ENCODE assay signal across 18 cellular contexts in genomic region chr12:94265966-94266365, GRCh38.
DNase-seq lines count a peak whose midpoint lies in the region; ATAC-seq and TF ChIP-seq lines count a peak whose summit lies in the region.
"Had no signal": no experiment of that assay in that cellular context is flagged by ENCODE, and none has a peak within 500 bp of the region (broad histone marks: within the 10 kb centered on the region; RNA-seq: fewer than 3 reads in every experiment).

No MANE protein-coding gene starts in this region.

- DNase-seq in AG10803 (ENCODE audit: low read depth) (peak; percentile 79), EH (ENCODE audit: low read depth) (peak; percentile 93), gastrocnemius medialis (no peak), NCI-H82 (lab: John Stamatoyannopoulos, UW) (no peak), SJCRH30 (no peak), NCI-H187 treated with DMSO at 0.1 percent for 48 hours (lab: John Stamatoyannopoulos, UW) (no peak), COLO829 (ENCODE audit: low spot score) (no peak)
- DNase-seq: activated CD4-positive, alpha-beta T cell treated with anti-CD3 and anti-CD28 coated beads for 4 hours; activated effector memory CD4-positive, alpha-beta T cell treated with Interleukin-2 at 50 U/mL for 16 hours; anterior cingulate cortex; Karpas-422; NCI-H1092 treated with DMSO at 0.1 percent for 48 hours; NCI-H510A; pancreas; stimulated activated CD4-positive, alpha-beta T cell treated with anti-CD3 and anti-CD28 coated beads, Interleukin-2, amount 100 ng/mL, for 48 hours; stomach had no signal

- H3K36me3 Mint-ChIP-seq in dendritic cell treated with granulocyte-macrophage colony-stimulating factor and Interleukin-4, amounts not matched to agents 40 ng/mL and 50 ng/mL, for 4 days (ENCODE audit: low read depth), result no peaks in the 10 kb centered on the region

- H3K27me3 ChIP-seq in gastrocnemius medialis (no peaks in the 10 kb centered on the region), SJCRH30 (no peaks in the 10 kb centered on the region)
- H3K27me3 ChIP-seq: pancreas, stomach had no signal

- TF ChIP-seq POLR2A in gastrocnemius medialis (IDR thresholded peaks at IDR 0.05), result no peak

- no peaks in the 10 kb centered on the region for H3K9me3 Mint-ChIP-seq in dendritic cell treated with granulocyte-macrophage colony-stimulating factor and Interleukin-4, amounts not matched to agents 40 ng/mL and 50 ng/mL, for 4 days

- no peaks in the 10 kb centered on the region for H3K9me3 ChIP-seq in gastrocnemius medialis
- no peaks in the 10 kb centered on the region for H3K9me3 ChIP-seq in SJCRH30 (replicated peaks)
- H3K9me3 ChIP-seq: pancreas, stomach had no signal

- H3K27ac ChIP-seq in gastrocnemius medialis, result peak overlapping the region; percentile 3 to 69 (median 62)
- H3K27ac ChIP-seq in SJCRH30, result no peak overlapping the region

- H3K4me1 ChIP-seq in gastrocnemius medialis, result peaks cover 20 to 40% of the 10 kb centered on the region in 2 donors
- no peaks in the 10 kb centered on the region for H3K4me1 ChIP-seq in SJCRH30
- H3K4me1 ChIP-seq: pancreas had no signal

- peak overlapping the region; percentile 24 for H3K27ac Mint-ChIP-seq in dendritic cell treated with granulocyte-macrophage colony-stimulating factor and Interleukin-4, amounts not matched to agents 40 ng/mL and 50 ng/mL, for 4 days

- intact Hi-C loops in dendritic cell treated with granulocyte-macrophage colony-stimulating factor and Interleukin-4, amounts not matched to agents 40 ng/mL and 50 ng/mL, for 4 days (cut with micrococcal nuclease), result loop anchor here (10.0 kb wide), 1 partner anchor 111 kb away; no protein-coding TSS in a partner anchor
- intact Hi-C loops in gastrocnemius medialis (cut with DNase I; ENCODE audit: low total_unique reads), result no loop called here

- H3K4me3 ChIP-seq in AG10803 (ENCODE audit: low read length) (no peak overlapping the region), gastrocnemius medialis (no peak overlapping the region), SJCRH30 (no peak overlapping the region)
- H3K4me3 ChIP-seq: lung, pancreas, stomach had no signal

- ATAC-seq in gastrocnemius medialis, result no peak

- no peaks in the 10 kb centered on the region for H3K27me3 Mint-ChIP-seq in dendritic cell treated with granulocyte-macrophage colony-stimulating factor and Interleukin-4, amounts not matched to agents 40 ng/mL and 50 ng/mL, for 4 days

- H3K4me1 Mint-ChIP-seq in dendritic cell treated with granulocyte-macrophage colony-stimulating factor and Interleukin-4, amounts not matched to agents 40 ng/mL and 50 ng/mL, for 4 days (ENCODE audit: low read depth), result peaks cover 58% of the 10 kb centered on the region

- TF ChIP-seq CTCF in AG10803 (conservative IDR thresholded peaks at IDR 0.05; ENCODE audit: low read length), result no peak
- TF ChIP-seq CTCF in gastrocnemius medialis (IDR thresholded peaks at IDR 0.05 in 4 of 5, conservative IDR thresholded peaks at IDR 0.05 in 1 of 5), result no peak

- in situ Hi-C loops in gastrocnemius medialis (cut with MboI; ENCODE audit: low sequenced_read_pairs in 4 of 4), result no loop called here

- H3K36me3 ChIP-seq in gastrocnemius medialis (no peaks in the 10 kb centered on the region), SJCRH30 (no peaks in the 10 kb centered on the region)
- H3K36me3 ChIP-seq: pancreas, stomach had no signal

- H3K4me3 Mint-ChIP-seq in dendritic cell treated with granulocyte-macrophage colony-stimulating factor and Interleukin-4, amounts not matched to agents 40 ng/mL and 50 ng/mL, for 4 days, result no peak overlapping the region

Comparison
In these comparisons a context has a peak if more than half of its experiments do, and no peak if none do; other contexts are left out.
1. DNase-seq: peak in AG10803 (single experiment) and EH (single experiment); none in gastrocnemius medialis (0 of 2), NCI-H82 (single experiment), SJCRH30 (0 of 2), NCI-H187 treated with DMSO at 0.1 percent for 48 hours (single experiment) and COLO829 (single experiment).